In the genomic region with DNA sequence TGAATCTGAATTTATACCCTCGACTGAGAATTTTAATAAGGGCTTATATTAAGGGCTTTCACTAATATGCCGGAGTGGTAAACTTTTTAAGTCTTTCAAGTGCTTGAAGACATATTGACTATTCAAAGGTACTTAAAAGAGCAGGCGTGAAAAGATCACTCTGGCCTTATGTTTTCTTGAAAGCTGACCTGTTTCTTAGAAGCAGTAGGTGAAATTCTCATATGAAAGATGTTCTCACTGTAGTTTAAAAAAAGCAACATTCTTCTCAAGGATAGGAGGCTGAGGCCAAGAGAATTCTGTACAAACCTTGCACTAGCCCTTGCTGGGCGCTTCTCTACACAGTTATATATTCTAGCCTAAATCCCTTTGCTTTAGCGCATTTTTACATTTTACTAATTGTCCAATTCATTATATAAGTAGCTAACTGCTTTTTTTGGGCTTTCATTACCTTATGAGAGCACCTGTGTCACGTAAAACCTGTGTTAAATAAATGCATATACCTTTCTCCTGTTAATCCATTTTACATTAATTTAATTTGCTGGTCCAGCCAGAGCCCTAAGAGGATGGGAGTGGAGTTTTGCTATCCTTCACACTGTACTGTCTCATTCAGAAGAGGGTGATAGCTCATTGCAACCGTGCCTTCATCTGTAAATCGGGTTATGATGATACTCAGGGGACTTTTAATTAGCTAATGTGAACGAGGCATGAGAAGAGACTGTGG, we compare ENCODE assay signal across 8 cellular contexts. TPM values are rescaled to one million over a fixed set of nuclear protein-coding genes. Genes with fewer than 3 reads are reported as not detected.
DNase-seq lines count a peak whose midpoint lies in the region; ATAC-seq and TF ChIP-seq lines count a peak whose summit lies in the region.

No MANE protein-coding gene starts in this region.

- no peaks in the 10 kb centered on the region for H3K9me3 Mint-ChIP-seq in MCF 10A (ENCODE audit: unreplicated experiment)

- no peaks in the 10 kb centered on the region for H3K27me3 Mint-ChIP-seq in MCF 10A (ENCODE audit: insufficient read depth, unreplicated experiment)

- peaks cover 22% of the 10 kb centered on the region for H3K4me1 Mint-ChIP-seq in MCF 10A (ENCODE audit: insufficient read depth, unreplicated experiment)

- H3K4me3 ChIP-seq in HUES64 (ENCODE audit: low read length): peak overlapping the region; percentile 79
- peak overlapping the region in 1 of 2 donors; percentile 82 for H3K4me3 ChIP-seq in muscle layer of colon (ENCODE audit: low read depth in 1 of 2, low read length in 2 of 2)

- DNase-seq in MCF 10A (ENCODE audit: unreplicated experiment): no peak
- DNase-seq in NCI-H2171 treated with DMSO at 0.1 percent for 48 hours (lab: John Stamatoyannopoulos, UW): no peak
- DNase-seq in stimulated activated CD4-positive, alpha-beta T cell treated with anti-CD3 and anti-CD28 coated beads, Interleukin-2, amount 100 ng/mL, for 48 hours: no peak
- DNase-seq in OCI-M2 (lab: John Stamatoyannopoulos, UW; ENCODE audit: unreplicated experiment): no peak

- ATAC-seq in GM18907 (IDR thresholded peaks at IDR 0.05; ENCODE audit: unreplicated experiment): no peak

- H3K36me3 Mint-ChIP-seq in MCF 10A (ENCODE audit: insufficient read depth, unreplicated experiment): peaks cover 18% of the 10 kb centered on the region

- H3K4me1 ChIP-seq in HUES64 (ENCODE audit: insufficient read depth, low read length) (peaks cover 51% of the 10 kb centered on the region), muscle layer of colon (ENCODE audit: insufficient read depth, low read length) (peaks cover 19% of the 10 kb centered on the region)

- peak overlapping the region; percentile 84 for H3K27ac Mint-ChIP-seq in MCF 10A (ENCODE audit: low read depth, unreplicated experiment)

- no TSS peak for BruUV-seq in MCF 10A (replicated peaks; lab: Mats Ljungman, UMichigan)

- H3K9me3 ChIP-seq in HUES64 (ENCODE audit: insufficient read depth, low read depth, low read length) (no peaks in the 10 kb centered on the region), muscle layer of colon (ENCODE audit: low read length) (no peaks in the 10 kb centered on the region)

- WGBS in HUES64: 59% methylated on average over 7 of the region's 9 CpGs

- POLR2A ChIA-PET in MCF 10A (lab: Yijun Ruan, JAX): interaction anchor here (0.7 to 20.2 kb wide), 35 partner anchors 9 to 1866 kb away, joined by 3 to 1354 read pairs (median 23); partner anchors contain the start of genes HFE and TRIM38

- CTCF ChIA-PET in MCF 10A (lab: Yijun Ruan, JAX): interaction anchor here (0.7 to 5.8 kb wide), 7 partner anchors 11 to 1009 kb away, joined by 3 to 70 read pairs (median 4); a partner anchor contains a TSS

- intact Hi-C loops in MCF 10A (cut with micrococcal nuclease): no loop called here

- H3K9ac ChIP-seq in HUES64 (ENCODE audit: low read depth, low read length) (peak overlapping the region; percentile 92), muscle layer of colon (ENCODE audit: low read length) (peak overlapping the region; percentile 93)

- H3K36me3 ChIP-seq in HUES64 (ENCODE audit: insufficient read depth, low read length): no peaks in the 10 kb centered on the region
- no peaks in the 10 kb centered on the region for H3K36me3 ChIP-seq in muscle layer of colon (ENCODE audit: insufficient read depth, low read length)

- H3K4me3 Mint-ChIP-seq in MCF 10A (ENCODE audit: unreplicated experiment): peak overlapping the region; percentile 83

- H3K27me3 ChIP-seq in HUES64 (ENCODE audit: insufficient read depth, low read length) (no peaks in the 10 kb centered on the region), muscle layer of colon (ENCODE audit: control insufficient read depth in 1 of 2, insufficient read depth in 2 of 2, low read length in 2 of 2) (no peaks in the 10 kb centered on the region)

- peak overlapping the region; percentile 100 for H3K27ac ChIP-seq in 22Rv1
- peak overlapping the region; percentile 95 for H3K27ac ChIP-seq in HUES64 (ENCODE audit: low read depth, low read length)
- H3K27ac ChIP-seq in muscle layer of colon (ENCODE audit: low read depth, low read length): peak overlapping the region; percentile 91

- TF ChIP-seq CTCF in 22Rv1 (IDR thresholded peaks at IDR 0.05): no peak
- no peak for TF ChIP-seq CTCF in MCF 10A (IDR thresholded peaks at IDR 0.05; ENCODE audit: unreplicated experiment)

RNA-seq across cellular contexts. Expression of gene HFE, which starts 59.6 kb away (rescaled TPM):
- 0.35 TPM for polyA plus RNA-seq in HUES64 (2013, experiment 1 of 2)
- polyA plus RNA-seq in HUES64 (2013, experiment 2 of 2): 1.0 TPM
- total RNA-seq in MCF 10A (2022): 2.8 and 5.2 TPM in 2 replicates
